7 cellular contexts compared by ENCODE assay signal in genomic region chr13:94343687-94344086, GRCh38.
A peak's percentile ranks its signal among the peaks of the same experiment; 100 is the strongest.
DNase-seq lines count a peak whose midpoint lies in the region; ATAC-seq and TF ChIP-seq lines count a peak whose summit lies in the region.
"Not testable (repeated sequence)": the region's sequence is repeated elsewhere in the genome, so short reads cannot be mapped to it uniquely, and the experiment has no call there.

No MANE protein-coding gene starts in this region.

- WGBS in right lobe of liver (ENCODE audit: insufficient coverage, low coverage, low lambda C conversion rate, missing lambda C conversion rate): 90% methylated on average over 2 of the region's 3 CpGs
- WGBS in urinary bladder: 89% methylated on average over 3 of the region's 3 CpGs

- H3K36me3 Mint-ChIP-seq in MCF 10A (ENCODE audit: insufficient read depth, unreplicated experiment); neural progenitor cell: not testable (repeated sequence)

- not testable (repeated sequence) for H3K27me3 ChIP-seq in PC-9 (ENCODE audit: insufficient read depth, low read depth); cardiac muscle cell; right lobe of liver; neural progenitor cell; skeletal muscle satellite cell (ENCODE audit: control insufficient read depth, insufficient read depth, low read length)

- intact Hi-C loops in PC-9 (cut with micrococcal nuclease; ENCODE audit: unreplicated experiment); right lobe of liver (cut with DNase I): not testable (repeated sequence)
- intact Hi-C loops in MCF 10A (cut with micrococcal nuclease): loop anchor here (10.0 kb wide), 1 partner anchor 149 kb away; no protein-coding TSS in a partner anchor

- H3K27ac ChIP-seq in PC-9 (peak overlapping the region; percentile 37), cardiac muscle cell (peak overlapping the region; percentile 61), right lobe of liver (peak overlapping the region in 2 of 3 donors; percentile 24 to 63), urinary bladder (ENCODE audit: low read depth) (peak overlapping the region; percentile 45)
- H3K27ac ChIP-seq in neural progenitor cell: not testable (repeated sequence)

- not testable (repeated sequence) for H3K36me3 ChIP-seq in PC-9 (ENCODE audit: low read depth); cardiac muscle cell; right lobe of liver; neural progenitor cell; skeletal muscle satellite cell (ENCODE audit: insufficient read depth, low read length); urinary bladder (ENCODE audit: insufficient read depth)

- not testable (repeated sequence) for H3K27me3 Mint-ChIP-seq in MCF 10A (ENCODE audit: insufficient read depth, unreplicated experiment); neural progenitor cell (ENCODE audit: insufficient read depth, low read depth)

- CTCF ChIA-PET in PC-9 (lab: Charles Lee): not testable (repeated sequence)
- CTCF ChIA-PET in MCF 10A (lab: Yijun Ruan, JAX): interaction anchor here (0.5 to 3.2 kb wide), 8 partner anchors 19 to 1443 kb away, joined by 3 to 32 read pairs (median 4); no protein-coding TSS in a partner anchor

- not testable (repeated sequence) for ATAC-seq in right lobe of liver

- H3K4me1 ChIP-seq in PC-9 (replicated peaks; ENCODE audit: insufficient read depth) (0 out of 2 replicates have a peak, but pooled peaks cover 13% of the 10 kb centered on the region), cardiac muscle cell (ENCODE audit: low read depth) (peaks cover 20% of the 10 kb centered on the region), right lobe of liver (peaks cover 0 to 22% (median 5%) of the 10 kb centered on the region in 4 donors), skeletal muscle satellite cell (ENCODE audit: control insufficient read depth, insufficient read depth, low read length) (peaks cover 28% of the 10 kb centered on the region)
- not testable (repeated sequence) for H3K4me1 ChIP-seq in neural progenitor cell; urinary bladder (ENCODE audit: insufficient read depth)

- not testable (repeated sequence) for H3K4me2 ChIP-seq in PC-9, neural progenitor cell
- peak overlapping the region; percentile 63 for H3K4me2 ChIP-seq in skeletal muscle satellite cell (ENCODE audit: low read length)

- H3K4me3 Mint-ChIP-seq in MCF 10A (ENCODE audit: unreplicated experiment): not testable (repeated sequence)
- H3K4me3 Mint-ChIP-seq in neural progenitor cell: peak overlapping the region; percentile 22

- H3K4me3 ChIP-seq in PC-9; cardiac muscle cell; right lobe of liver; neural progenitor cell; urinary bladder (ENCODE audit: low read depth, low read length): not testable (repeated sequence)
- H3K4me3 ChIP-seq in skeletal muscle satellite cell (ENCODE audit: low read length): peak overlapping the region; percentile 15

- H3K27ac Mint-ChIP-seq in MCF 10A (ENCODE audit: low read depth, unreplicated experiment): peak overlapping the region; percentile 75
- peak overlapping the region; percentile 1 for H3K27ac Mint-ChIP-seq in neural progenitor cell

- not testable (repeated sequence) for H3K9me2 ChIP-seq in PC-9 (ENCODE audit: insufficient read depth)

- H3K9me3 ChIP-seq in PC-9 (ENCODE audit: insufficient read depth, low read depth); cardiac muscle cell (ENCODE audit: low read depth); right lobe of liver; neural progenitor cell (ENCODE audit: low read depth); skeletal muscle satellite cell (replicated peaks; ENCODE audit: low read length): not testable (repeated sequence)

- not testable (repeated sequence) for H4K20me1 ChIP-seq in PC-9 (ENCODE audit: insufficient read depth); neural progenitor cell (ENCODE audit: low read depth)

- H3K79me2 ChIP-seq in PC-9 (ENCODE audit: low read depth); neural progenitor cell (ENCODE audit: low read depth): not testable (repeated sequence)

- not testable (repeated sequence) for TF ChIP-seq CTCF in PC-9 (conservative IDR thresholded peaks at IDR 0.05); MCF 10A (IDR thresholded peaks at IDR 0.05; ENCODE audit: unreplicated experiment); cardiac muscle cell (IDR thresholded peaks at IDR 0.05; ENCODE audit: low read depth, low read length); right lobe of liver (IDR thresholded peaks at IDR 0.05); neural progenitor cell (IDR thresholded peaks at IDR 0.05)

- not testable (repeated sequence) for H3K9me3 Mint-ChIP-seq in MCF 10A (ENCODE audit: unreplicated experiment); neural progenitor cell

- not testable (repeated sequence) for H3F3A ChIP-seq in PC-9 (ENCODE audit: insufficient read depth, low read depth)
- peaks cover 13% of the 10 kb centered on the region for H3F3A ChIP-seq in neural progenitor cell (ENCODE audit: low read depth)

- H3K9ac ChIP-seq in neural progenitor cell: not testable (repeated sequence)
- peak overlapping the region; percentile 8 for H3K9ac ChIP-seq in skeletal muscle satellite cell (ENCODE audit: low read depth, low read length)

- H3K4me1 Mint-ChIP-seq in MCF 10A (ENCODE audit: insufficient read depth, unreplicated experiment) (peaks cover 14% of the 10 kb centered on the region), neural progenitor cell (peaks cover 30% of the 10 kb centered on the region)

- not testable (repeated sequence) for BruUV-seq in PC-9 (replicated peaks; lab: Mats Ljungman, UMichigan); MCF 10A (replicated peaks; lab: Mats Ljungman, UMichigan)

- POLR2A ChIA-PET in PC-9 (lab: Charles Lee; ENCODE audit: unreplicated experiment); MCF 10A (lab: Yijun Ruan, JAX): not testable (repeated sequence)

- TF ChIP-seq POLR2A in right lobe of liver (IDR thresholded peaks at IDR 0.05): not testable (repeated sequence)

- DNase-seq in PC-9; MCF 10A (ENCODE audit: unreplicated experiment); cardiac muscle cell (ENCODE audit: low read depth in 1 of 2, low spot score in 1 of 2); right lobe of liver; neural progenitor cell (ENCODE audit: low spot score): not testable (repeated sequence)

- H2AFZ ChIP-seq in PC-9; neural progenitor cell (replicated peaks): not testable (repeated sequence)
